ENCODE assay signal across 8 cellular contexts in genomic region chr4:25863347-25863784, GRCh38. TPM values are rescaled to one million over a fixed set of nuclear protein-coding genes. Genes with fewer than 3 reads are reported as not detected.
A peak's percentile ranks its signal among the peaks of the same experiment; 100 is the strongest.
DNase-seq lines count a peak whose midpoint lies in the region; ATAC-seq and TF ChIP-seq lines count a peak whose summit lies in the region.

No MANE protein-coding gene starts in this region.

- peaks cover 0 to 16% of the 10 kb centered on the region in 2 donors for H3K4me1 ChIP-seq in lung (ENCODE audit: control insufficient read depth in 2 of 2, insufficient read depth in 2 of 2, low read length in 2 of 2)
- no peaks in the 10 kb centered on the region for H3K4me1 ChIP-seq in urinary bladder (ENCODE audit: insufficient read depth)

- no peaks in the 10 kb centered on the region for H3K9me3 ChIP-seq in lung (ENCODE audit: control insufficient read depth in 2 of 2, insufficient read depth in 1 of 2, low read length in 1 of 2)

- H3K4me3 ChIP-seq in lung (peak overlapping the region; percentile 31), urinary bladder (ENCODE audit: low read depth, low read length) (peak overlapping the region; percentile 87)

- H3K27me3 ChIP-seq in lung (ENCODE audit: control insufficient read depth, insufficient read depth), result no peaks in the 10 kb centered on the region

- H3K27ac ChIP-seq in lung (ENCODE audit: low read depth in 1 of 2, low read length in 1 of 2), result peak overlapping the region in 1 of 2 donors; percentile 78
- no peak overlapping the region for H3K27ac ChIP-seq in urinary bladder (ENCODE audit: low read depth)

- DNase-seq in D341Med (ENCODE audit: low spot score) (peak; percentile 62), NCI-H146 treated with DMSO at 0.1 percent for 48 hours (lab: John Stamatoyannopoulos, UW; ENCODE audit: unreplicated experiment) (peak; percentile 55), cerebellar cortex (ENCODE audit: low spot score) (peak; percentile 43), lung (ENCODE audit: low spot score) (peak; percentile 46), C1 segment of cervical spinal cord (lab: John Stamatoyannopoulos, UW) (no peak), NCI-H187 (lab: John Stamatoyannopoulos, UW) (no peak)

- TF ChIP-seq CTCF in lung (IDR thresholded peaks at IDR 0.05; ENCODE audit: control extremely low read depth, extremely low read depth), result no peak

- peak; percentile 16 for ATAC-seq in lung (ENCODE audit: insufficient read depth, low FRiP score)
- ATAC-seq in GM18511 (IDR thresholded peaks at IDR 0.05; ENCODE audit: unreplicated experiment), result no peak

- H3K36me3 ChIP-seq in lung (ENCODE audit: control insufficient read depth in 2 of 2, insufficient read depth in 2 of 2, low read length in 2 of 2) (no peaks in the 10 kb centered on the region), urinary bladder (ENCODE audit: insufficient read depth) (no peaks in the 10 kb centered on the region)

- WGBS in lung, 2 donors, result 9 to 10% methylated on average over 26 of the region's 26 CpGs
- 45% methylated on average over 26 of the region's 26 CpGs for WGBS in urinary bladder

RNA-seq across cellular contexts. Expression of gene SEL1L3, which starts 0.6 kb away (rescaled TPM):
- 10 to 100 TPM; 75.8 to 93.3 TPM for total RNA-seq in lung
- 10 to 100 TPM; 29.2 to 38.3 TPM for polyA plus RNA-seq in lung
- 33.4 TPM for total RNA-seq in urinary bladder
- polyA plus RNA-seq in urinary bladder, result 10.8 TPM

RNA-seq across cellular contexts. Expression of gene SMIM20, which starts 50.7 kb away (rescaled TPM):
- total RNA-seq in lung (10 to 100 TPM; 21.9 to 25.0 TPM), urinary bladder (41.8 TPM)
- polyA plus RNA-seq in lung (10 to 100 TPM; 28.6 to 30.7 TPM), urinary bladder (48.9 TPM)

Comparison
In these comparisons a context has a peak if more than half of its experiments do, and no peak if none do; other contexts are left out.
1. DNase-seq: peak in D341Med (single experiment), NCI-H146 treated with DMSO at 0.1 percent for 48 hours (single experiment), cerebellar cortex (single experiment) and lung (single experiment); none in C1 segment of cervical spinal cord (0 of 14) and NCI-H187 (0 of 2).